Comparison of ENCODE assay signal across 3 cellular contexts in the genomic region with DNA sequence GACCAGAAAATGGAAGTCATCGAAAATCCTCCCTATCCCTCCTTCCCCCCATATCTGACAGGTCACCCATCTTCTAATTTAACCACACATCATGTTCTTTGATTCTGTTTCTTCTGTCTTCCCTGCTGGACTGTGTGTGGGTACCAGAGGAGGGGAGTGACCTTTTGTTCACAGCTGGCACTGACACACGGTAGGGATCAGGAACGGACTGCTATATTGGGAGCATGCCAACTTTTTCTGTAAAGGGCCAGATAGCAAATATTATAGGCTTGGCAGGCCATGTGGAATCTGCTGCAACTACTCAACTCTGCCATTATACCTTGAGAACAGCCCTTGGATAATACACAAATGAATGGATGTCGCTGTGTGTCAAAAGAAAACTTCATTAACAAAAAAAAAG.
TF ChIP-seq lines count a peak whose summit lies in the region.

No MANE protein-coding gene starts in this region.

TF ChIP-seq in SK-N-SH, 30 proteins besides CTCF, POLR2A, EP300 and RAD21 (continued from another document):
- TF ChIP-seq, protein P1, sequence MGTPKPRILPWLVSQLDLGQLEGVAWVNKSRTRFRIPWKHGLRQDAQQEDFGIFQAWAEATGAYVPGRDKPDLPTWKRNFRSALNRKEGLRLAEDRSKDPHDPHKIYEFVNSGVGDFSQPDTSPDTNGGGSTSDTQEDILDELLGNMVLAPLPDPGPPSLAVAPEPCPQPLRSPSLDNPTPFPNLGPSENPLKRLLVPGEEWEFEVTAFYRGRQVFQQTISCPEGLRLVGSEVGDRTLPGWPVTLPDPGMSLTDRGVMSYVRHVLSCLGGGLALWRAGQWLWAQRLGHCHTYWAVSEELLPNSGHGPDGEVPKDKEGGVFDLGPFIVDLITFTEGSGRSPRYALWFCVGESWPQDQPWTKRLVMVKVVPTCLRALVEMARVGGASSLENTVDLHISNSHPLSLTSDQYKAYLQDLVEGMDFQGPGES (IDR thresholded peaks at IDR 0.05; ENCODE audit: low read depth, low read length): no peak
- TF ChIP-seq NRF1 (IDR thresholded peaks at IDR 0.05; ENCODE audit: low read depth, low read length): no peak
- TF ChIP-seq, protein P2, sequence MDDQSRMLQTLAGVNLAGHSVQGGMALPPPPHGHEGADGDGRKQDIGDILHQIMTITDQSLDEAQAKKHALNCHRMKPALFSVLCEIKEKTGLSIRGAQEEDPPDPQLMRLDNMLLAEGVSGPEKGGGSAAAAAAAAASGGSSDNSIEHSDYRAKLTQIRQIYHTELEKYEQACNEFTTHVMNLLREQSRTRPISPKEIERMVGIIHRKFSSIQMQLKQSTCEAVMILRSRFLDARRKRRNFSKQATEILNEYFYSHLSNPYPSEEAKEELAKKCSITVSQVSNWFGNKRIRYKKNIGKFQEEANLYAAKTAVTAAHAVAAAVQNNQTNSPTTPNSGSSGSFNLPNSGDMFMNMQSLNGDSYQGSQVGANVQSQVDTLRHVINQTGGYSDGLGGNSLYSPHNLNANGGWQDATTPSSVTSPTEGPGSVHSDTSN (IDR thresholded peaks at IDR 0.05): no peak

TF ChIP-seq in SK-N-SH treated with all-trans-retinoic acid at 6 μM for 48 hours, 23 proteins besides CTCF, POLR2A, EP300 and RAD21 (continued from another document):
- TF ChIP-seq ZFP30 (CRISPR knock-in tag; IDR thresholded peaks at IDR 0.05): no peak
- TF ChIP-seq GLIS3 (CRISPR knock-in tag; IDR thresholded peaks at IDR 0.05): no peak
- TF ChIP-seq ISL1 (CRISPR knock-in tag; IDR thresholded peaks at IDR 0.05): no peak

TF ChIP-seq in Ishikawa, 13 proteins besides CTCF, POLR2A, EP300 and RAD21:
- TF ChIP-seq, protein P3, sequence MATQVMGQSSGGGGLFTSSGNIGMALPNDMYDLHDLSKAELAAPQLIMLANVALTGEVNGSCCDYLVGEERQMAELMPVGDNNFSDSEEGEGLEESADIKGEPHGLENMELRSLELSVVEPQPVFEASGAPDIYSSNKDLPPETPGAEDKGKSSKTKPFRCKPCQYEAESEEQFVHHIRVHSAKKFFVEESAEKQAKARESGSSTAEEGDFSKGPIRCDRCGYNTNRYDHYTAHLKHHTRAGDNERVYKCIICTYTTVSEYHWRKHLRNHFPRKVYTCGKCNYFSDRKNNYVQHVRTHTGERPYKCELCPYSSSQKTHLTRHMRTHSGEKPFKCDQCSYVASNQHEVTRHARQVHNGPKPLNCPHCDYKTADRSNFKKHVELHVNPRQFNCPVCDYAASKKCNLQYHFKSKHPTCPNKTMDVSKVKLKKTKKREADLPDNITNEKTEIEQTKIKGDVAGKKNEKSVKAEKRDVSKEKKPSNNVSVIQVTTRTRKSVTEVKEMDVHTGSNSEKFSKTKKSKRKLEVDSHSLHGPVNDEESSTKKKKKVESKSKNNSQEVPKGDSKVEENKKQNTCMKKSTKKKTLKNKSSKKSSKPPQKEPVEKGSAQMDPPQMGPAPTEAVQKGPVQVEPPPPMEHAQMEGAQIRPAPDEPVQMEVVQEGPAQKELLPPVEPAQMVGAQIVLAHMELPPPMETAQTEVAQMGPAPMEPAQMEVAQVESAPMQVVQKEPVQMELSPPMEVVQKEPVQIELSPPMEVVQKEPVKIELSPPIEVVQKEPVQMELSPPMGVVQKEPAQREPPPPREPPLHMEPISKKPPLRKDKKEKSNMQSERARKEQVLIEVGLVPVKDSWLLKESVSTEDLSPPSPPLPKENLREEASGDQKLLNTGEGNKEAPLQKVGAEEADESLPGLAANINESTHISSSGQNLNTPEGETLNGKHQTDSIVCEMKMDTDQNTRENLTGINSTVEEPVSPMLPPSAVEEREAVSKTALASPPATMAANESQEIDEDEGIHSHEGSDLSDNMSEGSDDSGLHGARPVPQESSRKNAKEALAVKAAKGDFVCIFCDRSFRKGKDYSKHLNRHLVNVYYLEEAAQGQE (IDR thresholded peaks at IDR 0.05; ENCODE audit: low read depth): no peak
- TF ChIP-seq FOXM1 (IDR thresholded peaks at IDR 0.05; ENCODE audit: borderline replicate concordance, low read depth): no peak
- TF ChIP-seq YY1 (IDR thresholded peaks at IDR 0.05; ENCODE audit: low read depth): no peak
- TF ChIP-seq CREB1 (IDR thresholded peaks at IDR 0.05; ENCODE audit: low read depth): no peak
- TF ChIP-seq, protein P4, sequence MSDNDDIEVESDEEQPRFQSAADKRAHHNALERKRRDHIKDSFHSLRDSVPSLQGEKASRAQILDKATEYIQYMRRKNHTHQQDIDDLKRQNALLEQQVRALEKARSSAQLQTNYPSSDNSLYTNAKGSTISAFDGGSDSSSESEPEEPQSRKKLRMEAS (IDR thresholded peaks at IDR 0.05): no peak
- TF ChIP-seq NFIC (IDR thresholded peaks at IDR 0.05): peak; percentile 30; the same call in 1 of the 2 replicates
- TF ChIP-seq EGR1 (IDR thresholded peaks at IDR 0.05): no peak
